In genomic region chr10:118868618-118869017, GRCh38 we compare ENCODE assay signal across 17 cellular contexts.
"Had no signal": no experiment of that assay in that cellular context is flagged by ENCODE, and none has a peak within 500 bp of the region (broad histone marks: within the 10 kb centered on the region; RNA-seq: fewer than 3 reads in every experiment).

No MANE protein-coding gene starts in this region.

- H3K36me3 Mint-ChIP-seq: immature natural killer cell; naive thymus-derived CD8-positive, alpha-beta T cell had no signal

- ATAC-seq: left cardiac atrium; naive thymus-derived CD8-positive, alpha-beta T cell; right cardiac atrium had no signal

- H3K4me1 ChIP-seq: prostate gland had no signal

- H3K4me1 Mint-ChIP-seq: immature natural killer cell; naive thymus-derived CD8-positive, alpha-beta T cell had no signal

- H3K27ac ChIP-seq: cardiac muscle cell, prostate gland, skin epidermis, stomach, testis had no signal

- H3K27ac Mint-ChIP-seq: immature natural killer cell; naive thymus-derived CD8-positive, alpha-beta T cell; T-helper 2 cell treated with Interferon-gamma antibody and Interleukin-4, amounts not matched to agents 5 μg/mL and 100 μg/mL, for 36 hours had no signal

- H3K4me3 Mint-ChIP-seq: activated T-cell treated with anti-CD3 and anti-CD28 coated beads, Interleukin-2, amount 50 U/mL, for 4 hours; immature natural killer cell; naive thymus-derived CD8-positive, alpha-beta T cell; T-helper 2 cell treated with Interferon-gamma antibody and Interleukin-4, amounts not matched to agents 5 μg/mL and 100 μg/mL, for 36 hours had no signal

- H3K9me3 ChIP-seq: prostate gland, stomach, testis had no signal

- H3K27me3 ChIP-seq: cardiac muscle cell, stomach, testis had no signal

- H3K36me3 ChIP-seq: cardiac muscle cell, prostate gland, stomach had no signal

- H3K4me3 ChIP-seq: cardiac muscle cell, prostate gland, skin epidermis, stomach, testis had no signal

- H3K9me3 Mint-ChIP-seq: activated T-cell treated with anti-CD3 and anti-CD28 coated beads, Interleukin-2, amount 50 U/mL, for 4 hours; immature natural killer cell; T-helper 2 cell treated with Interferon-gamma antibody and Interleukin-4, amounts not matched to agents 5 μg/mL and 100 μg/mL, for 36 hours had no signal

- DNase-seq: activated CD8-positive, alpha-beta memory T cell treated with anti-CD3 and anti-CD28 coated beads, Interleukin-2, amount 50 U/mL, for 4 hours; activated effector memory CD4-positive, alpha-beta T cell treated with Interleukin-2 at 50 U/mL for 16 hours; activated naive CD4-positive, alpha-beta T cell treated with anti-CD3 and anti-CD28 coated beads, Interleukin-2, amount 50 U/mL, for 16 hours; activated T-cell treated with anti-CD3 and anti-CD28 coated beads, Interleukin-2, amount 50 U/mL, for 4 hours; dermis blood vessel endothelial cell; effector memory CD4-positive, alpha-beta T cell; immature natural killer cell; left cardiac atrium; naive thymus-derived CD8-positive, alpha-beta T cell; right cardiac atrium; stomach; testis had no signal

- FAIRE-seq: TTC549 had no signal
